In genomic region chr2:46428911-46429436, GRCh38 we compare ENCODE assay signal across 1 cellular context.
TF ChIP-seq lines count a peak whose summit lies in the region.

No MANE protein-coding gene starts in this region.

TF ChIP-seq in K562, 482 proteins besides CTCF, POLR2A, EP300 and RAD21 (continued from another document and continues in another):
- TF ChIP-seq CEBPZ (IDR thresholded peaks at IDR 0.05; ENCODE audit: borderline replicate concordance, low read depth, low read length) (no peak), MYBL2 (IDR thresholded peaks at IDR 0.05; ENCODE audit: low read depth) (no peak), MYBL2 (CRISPR knock-in tag; IDR thresholded peaks at IDR 0.05; ENCODE audit: borderline replicate concordance) (no peak), MXI1 (IDR thresholded peaks at IDR 0.05; ENCODE audit: low read depth, low read length) (no peak), ZNF444 (CRISPR knock-in tag; IDR thresholded peaks at IDR 0.05) (no peak), BHLHE40 (IDR thresholded peaks at IDR 0.05; ENCODE audit: low read length) (no peak), CEBPG (CRISPR knock-in tag; IDR thresholded peaks at IDR 0.05) (no peak), CEBPG (tag; conservative IDR thresholded peaks at IDR 0.05 in 1 of 2, IDR thresholded peaks at IDR 0.05 in 1 of 2) (peak in 1 of 2 experiments; percentile 62; a peak in 2 of 4 replicates), SIN3A (IDR thresholded peaks at IDR 0.05; ENCODE audit: borderline replicate concordance in 2 of 2, control insufficient read depth in 1 of 2, low read depth in 2 of 2, low read length in 2 of 2) (no peak; a peak in 1 of 4 replicates), ZNF699 (CRISPR knock-in tag; IDR thresholded peaks at IDR 0.05; ENCODE audit: insufficient replicate concordance) (no peak), MECOM (CRISPR knock-in tag; IDR thresholded peaks at IDR 0.05) (no peak), FOXK1 (CRISPR knock-in tag; IDR thresholded peaks at IDR 0.05; ENCODE audit: borderline replicate concordance) (no peak), ZKSCAN3 (CRISPR knock-in tag; IDR thresholded peaks at IDR 0.05) (no peak), ZNF224 (CRISPR knock-in tag; IDR thresholded peaks at IDR 0.05) (no peak), ZNF589 (CRISPR knock-in tag; IDR thresholded peaks at IDR 0.05; ENCODE audit: low read depth) (no peak), POLR2B (IDR thresholded peaks at IDR 0.05; ENCODE audit: low read depth, partially characterized antibody) (peak; percentile 83), TSC22D4 (tag; IDR thresholded peaks at IDR 0.05) (no peak), HMBOX1 (IDR thresholded peaks at IDR 0.05) (no peak), ZBTB7A (IDR thresholded peaks at IDR 0.05; ENCODE audit: borderline replicate concordance, control insufficient read depth, low read depth, low read length) (peak; percentile 78; the same call in 1 of the 2 replicates), CREBBP (IDR thresholded peaks at IDR 0.05; ENCODE audit: low read depth, low read length) (no peak), ZNF217 (CRISPR knock-in tag; IDR thresholded peaks at IDR 0.05) (no peak), HLTF (IDR thresholded peaks at IDR 0.05) (0 out of 2 replicates have a peak, but pooled peaks have one; percentile 16), FUS (optimal IDR thresholded peaks at IDR 0.05; ENCODE audit: low read depth, low read length) (no peak), ZBTB1 (CRISPR knock-in tag; IDR thresholded peaks at IDR 0.05; ENCODE audit: borderline replicate concordance, low read depth) (no peak), HNRNPL (IDR thresholded peaks at IDR 0.05; ENCODE audit: low read depth, low read length) (no peak), MTA1 (IDR thresholded peaks at IDR 0.05; ENCODE audit: borderline replicate concordance) (no peak), TFE3 (CRISPR knock-in tag; IDR thresholded peaks at IDR 0.05) (no peak), CHD1 (IDR thresholded peaks at IDR 0.05; ENCODE audit: low read length) (no peak), TAF9B (IDR thresholded peaks at IDR 0.05; ENCODE audit: partially characterized antibody) (peak; percentile 81), ELF4 (CRISPR knock-in tag; IDR thresholded peaks at IDR 0.05) (no peak), TFAP4 (CRISPR knock-in tag; IDR thresholded peaks at IDR 0.05; ENCODE audit: borderline replicate concordance) (no peak), ZNF140 (CRISPR knock-in tag; IDR thresholded peaks at IDR 0.05) (no peak), RAD51 (IDR thresholded peaks at IDR 0.05; ENCODE audit: borderline replicate concordance, low read depth) (no peak; the same call in 1 of the 2 replicates), CREM (IDR thresholded peaks at IDR 0.05; ENCODE audit: low read depth) (peak; percentile 83), HINFP (tag; conservative IDR thresholded peaks at IDR 0.05; ENCODE audit: low read depth) (no peak), FOXP1 (CRISPR knock-in tag; IDR thresholded peaks at IDR 0.05) (no peak), FOXJ3 (CRISPR knock-in tag; IDR thresholded peaks at IDR 0.05) (no peak), RFX7 (CRISPR knock-in tag; IDR thresholded peaks at IDR 0.05) (no peak)
- TF ChIP-seq, protein P1, sequence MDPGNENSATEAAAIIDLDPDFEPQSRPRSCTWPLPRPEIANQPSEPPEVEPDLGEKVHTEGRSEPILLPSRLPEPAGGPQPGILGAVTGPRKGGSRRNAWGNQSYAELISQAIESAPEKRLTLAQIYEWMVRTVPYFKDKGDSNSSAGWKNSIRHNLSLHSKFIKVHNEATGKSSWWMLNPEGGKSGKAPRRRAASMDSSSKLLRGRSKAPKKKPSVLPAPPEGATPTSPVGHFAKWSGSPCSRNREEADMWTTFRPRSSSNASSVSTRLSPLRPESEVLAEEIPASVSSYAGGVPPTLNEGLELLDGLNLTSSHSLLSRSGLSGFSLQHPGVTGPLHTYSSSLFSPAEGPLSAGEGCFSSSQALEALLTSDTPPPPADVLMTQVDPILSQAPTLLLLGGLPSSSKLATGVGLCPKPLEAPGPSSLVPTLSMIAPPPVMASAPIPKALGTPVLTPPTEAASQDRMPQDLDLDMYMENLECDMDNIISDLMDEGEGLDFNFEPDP (CRISPR knock-in tag; IDR thresholded peaks at IDR 0.05): no peak
- TF ChIP-seq, protein P2, sequence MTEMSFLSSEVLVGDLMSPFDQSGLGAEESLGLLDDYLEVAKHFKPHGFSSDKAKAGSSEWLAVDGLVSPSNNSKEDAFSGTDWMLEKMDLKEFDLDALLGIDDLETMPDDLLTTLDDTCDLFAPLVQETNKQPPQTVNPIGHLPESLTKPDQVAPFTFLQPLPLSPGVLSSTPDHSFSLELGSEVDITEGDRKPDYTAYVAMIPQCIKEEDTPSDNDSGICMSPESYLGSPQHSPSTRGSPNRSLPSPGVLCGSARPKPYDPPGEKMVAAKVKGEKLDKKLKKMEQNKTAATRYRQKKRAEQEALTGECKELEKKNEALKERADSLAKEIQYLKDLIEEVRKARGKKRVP (CRISPR knock-in tag; IDR thresholded peaks at IDR 0.05): no peak
- TF ChIP-seq, protein P3, sequence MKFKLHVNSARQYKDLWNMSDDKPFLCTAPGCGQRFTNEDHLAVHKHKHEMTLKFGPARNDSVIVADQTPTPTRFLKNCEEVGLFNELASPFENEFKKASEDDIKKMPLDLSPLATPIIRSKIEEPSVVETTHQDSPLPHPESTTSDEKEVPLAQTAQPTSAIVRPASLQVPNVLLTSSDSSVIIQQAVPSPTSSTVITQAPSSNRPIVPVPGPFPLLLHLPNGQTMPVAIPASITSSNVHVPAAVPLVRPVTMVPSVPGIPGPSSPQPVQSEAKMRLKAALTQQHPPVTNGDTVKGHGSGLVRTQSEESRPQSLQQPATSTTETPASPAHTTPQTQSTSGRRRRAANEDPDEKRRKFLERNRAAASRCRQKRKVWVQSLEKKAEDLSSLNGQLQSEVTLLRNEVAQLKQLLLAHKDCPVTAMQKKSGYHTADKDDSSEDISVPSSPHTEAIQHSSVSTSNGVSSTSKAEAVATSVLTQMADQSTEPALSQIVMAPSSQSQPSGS (CRISPR knock-in tag; IDR thresholded peaks at IDR 0.05): no peak
- TF ChIP-seq, protein P4, sequence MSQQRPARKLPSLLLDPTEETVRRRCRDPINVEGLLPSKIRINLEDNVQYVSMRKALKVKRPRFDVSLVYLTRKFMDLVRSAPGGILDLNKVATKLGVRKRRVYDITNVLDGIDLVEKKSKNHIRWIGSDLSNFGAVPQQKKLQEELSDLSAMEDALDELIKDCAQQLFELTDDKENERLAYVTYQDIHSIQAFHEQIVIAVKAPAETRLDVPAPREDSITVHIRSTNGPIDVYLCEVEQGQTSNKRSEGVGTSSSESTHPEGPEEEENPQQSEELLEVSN (IDR thresholded peaks at IDR 0.05; ENCODE audit: borderline replicate concordance in 1 of 2, extremely low read depth in 1 of 2, insufficient read depth in 1 of 2, insufficient read length in 1 of 2, low read depth in 1 of 2, low read length in 1 of 2, poor library complexity in 1 of 2, severe bottlenecking in 1 of 2): peak in 1 of 2 experiments; percentile 15
- TF ChIP-seq, protein P5, sequence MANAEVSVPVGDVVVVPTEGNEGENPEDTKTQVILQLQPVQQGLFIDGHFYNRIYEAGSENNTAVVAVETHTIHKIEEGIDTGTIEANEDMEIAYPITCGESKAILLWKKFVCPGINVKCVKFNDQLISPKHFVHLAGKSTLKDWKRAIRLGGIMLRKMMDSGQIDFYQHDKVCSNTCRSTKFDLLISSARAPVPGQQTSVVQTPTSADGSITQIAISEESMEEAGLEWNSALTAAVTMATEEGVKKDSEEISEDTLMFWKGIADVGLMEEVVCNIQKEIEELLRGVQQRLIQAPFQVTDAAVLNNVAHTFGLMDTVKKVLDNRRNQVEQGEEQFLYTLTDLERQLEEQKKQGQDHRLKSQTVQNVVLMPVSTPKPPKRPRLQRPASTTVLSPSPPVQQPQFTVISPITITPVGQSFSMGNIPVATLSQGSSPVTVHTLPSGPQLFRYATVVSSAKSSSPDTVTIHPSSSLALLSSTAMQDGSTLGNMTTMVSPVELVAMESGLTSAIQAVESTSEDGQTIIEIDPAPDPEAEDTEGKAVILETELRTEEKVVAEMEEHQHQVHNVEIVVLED (CRISPR knock-in tag; IDR thresholded peaks at IDR 0.05): no peak
